Comparison of ENCODE assay signal across 1 cellular context in genomic region chr5:81606150-81606549, GRCh38.
TF ChIP-seq lines count a peak whose summit lies in the region.

No MANE protein-coding gene starts in this region.

TF ChIP-seq in H1, 55 proteins besides CTCF, POLR2A, EP300 and RAD21 (continued from another document):
- peak; percentile 67 for TF ChIP-seq CHD7 (IDR thresholded peaks at IDR 0.05; ENCODE audit: insufficient replicate concordance, low read length)
